In the genomic region with DNA sequence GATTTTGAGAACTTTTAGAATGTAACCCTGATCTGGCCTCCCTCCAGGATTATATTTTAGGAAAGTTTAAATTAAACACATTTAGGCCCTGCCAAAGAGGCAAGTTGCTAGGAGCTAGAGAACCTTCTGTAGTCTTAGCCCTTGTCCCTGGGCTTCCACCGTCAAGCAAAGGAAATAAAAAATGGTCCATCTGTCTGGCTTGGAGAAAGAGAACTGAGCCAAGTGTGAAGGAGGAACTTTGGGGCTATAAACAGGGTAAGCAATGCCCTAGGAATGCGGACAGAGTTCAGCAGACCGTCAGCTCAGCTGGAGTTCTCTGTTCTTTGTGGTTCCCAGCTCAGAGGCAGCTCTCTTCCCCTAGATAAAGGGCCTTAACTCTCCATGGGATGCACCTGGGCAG, we compare ENCODE assay signal across 15 cellular contexts. TPM values are rescaled to one million over a fixed set of nuclear protein-coding genes. Genes with fewer than 3 reads are reported as not detected.
A peak's percentile ranks its signal among the peaks of the same experiment; 100 is the strongest.
DNase-seq lines count a peak whose midpoint lies in the region; ATAC-seq, FAIRE-seq and TF ChIP-seq lines count a peak whose summit lies in the region.
"Had no signal": no experiment of that assay in that cellular context is flagged by ENCODE, and none has a peak within 500 bp of the region (broad histone marks: within the 10 kb centered on the region; RNA-seq: fewer than 3 reads in every experiment).

No MANE protein-coding gene starts in this region.

- intact Hi-C loops in aorta (cut with DNase I): no loop called here

- H3K27ac ChIP-seq in aorta (ENCODE audit: low read depth in 1 of 2, low read length in 2 of 2): no peak overlapping the region
- H3K27ac ChIP-seq: SJSA1 had no signal

- DNase-seq in EH (ENCODE audit: low read depth) (peak; percentile 78), NT2/D1 (ENCODE audit: low read depth, low spot score) (peak; percentile 27), fibroblast of pulmonary artery (ENCODE audit: low read depth) (peak; percentile 31), omental fat pad (ENCODE audit: low spot score) (no peak), aorta (no peak), D721Med (ENCODE audit: insufficient read length, low spot score) (no peak)
- DNase-seq in stimulated activated naive CD4-positive, alpha-beta T cell treated with Interleukin-2 at 50 U/mL for 16 hours (lab: John Stamatoyannopoulos, UW): no peak
- DNase-seq: activated naive CD4-positive, alpha-beta T cell treated with Interleukin-2 at 50 U/mL for 16 hours; effector CD4-positive, alpha-beta T cell; stimulated activated naive B cell treated with anti-CD40 and anti-IgM and Interleukin-4, amounts not matched to agents 10 μg/mL and 1 μg/mL and 100 μg/mL, for 72 hours had no signal

- TF ChIP-seq CTCF in fibroblast of pulmonary artery (IDR thresholded peaks at IDR 0.05; ENCODE audit: low read length, missing control alignments): no peak
- no peak for TF ChIP-seq CTCF in omental fat pad (IDR thresholded peaks at IDR 0.05)
- TF ChIP-seq CTCF in D721Med (IDR thresholded peaks at IDR 0.05; ENCODE audit: insufficient read depth, missing control alignments): no peak

- ATAC-seq in omental fat pad (ENCODE audit: low FRiP score) (peak; percentile 40), GM21423 (IDR thresholded peaks at IDR 0.05; ENCODE audit: unreplicated experiment) (no peak), aorta (ENCODE audit: low FRiP score) (no peak)
- ATAC-seq: K562; stimulated activated naive B cell treated with anti-CD40 and anti-IgM and Interleukin-4, amounts not matched to agents 10 μg/mL and 1 μg/mL and 100 μg/mL, for 72 hours had no signal

- no peaks in the 10 kb centered on the region for H3K27me3 ChIP-seq in NT2/D1 (ENCODE audit: insufficient read depth, insufficient read length)
- no peaks in the 10 kb centered on the region for H3K27me3 ChIP-seq in aorta (ENCODE audit: control insufficient read depth in 1 of 2, insufficient read depth in 2 of 2, low read length in 1 of 2)
- H3K27me3 ChIP-seq: SJSA1 had no signal

- 2 to 3% methylated on average over 3 of the region's 3 CpGs for WGBS in aorta, 2 donors

- H3K36me3 ChIP-seq in NT2/D1 (ENCODE audit: insufficient read depth, insufficient read length, low read length) (no peaks in the 10 kb centered on the region), aorta (ENCODE audit: control insufficient read depth in 1 of 2, insufficient read depth in 2 of 2, low read length in 1 of 2) (no peaks in the 10 kb centered on the region)
- H3K36me3 ChIP-seq: SJSA1 had no signal

- no peak for FAIRE-seq in D721Med (lab: Jason Lieb, UNC)
- FAIRE-seq: GM18507, K562 had no signal

- H3K9ac ChIP-seq in NT2/D1 (ENCODE audit: insufficient read length, low read depth): no peak overlapping the region

- H3K4me1 ChIP-seq in NT2/D1 (ENCODE audit: insufficient read depth, insufficient read length) (no peaks in the 10 kb centered on the region), aorta (ENCODE audit: control insufficient read depth in 1 of 2, insufficient read depth in 2 of 2, low read length in 2 of 2) (peaks cover 0 to 3% of the 10 kb centered on the region in 2 donors)

- H3K9me3 ChIP-seq in NT2/D1 (ENCODE audit: insufficient read depth, low read length) (no peaks in the 10 kb centered on the region), aorta (ENCODE audit: control insufficient read depth, low read length) (no peaks in the 10 kb centered on the region)
- H3K9me3 ChIP-seq: SJSA1 had no signal

- no peak overlapping the region for H3K4me3 ChIP-seq in NT2/D1 (ENCODE audit: insufficient read length, low read depth)
- H3K4me3 ChIP-seq in fibroblast of pulmonary artery (replicated peaks; ENCODE audit: low read depth, low read length): no peak overlapping the region
- H3K4me3 ChIP-seq in aorta (ENCODE audit: low read length in 2 of 2): no peak overlapping the region
- H3K4me3 ChIP-seq: K562, SJSA1 had no signal

RNA-seq across cellular contexts. Expression of a gene that starts 29.6 kb away (rescaled TPM):
- under 1 TPM; 0.24 to 0.65 (median 0.60) TPM for total RNA-seq in omental fat pad
- 1 to 10 TPM in 1 of 2 donors, under 1 TPM in 1; 0.23 to 1.0 TPM for total RNA-seq in aorta
- polyA plus RNA-seq in aorta: not detected
- total RNA-seq: K562 had no signal
- polyA plus RNA-seq: K562 had no signal

RNA-seq across cellular contexts. Expression of a gene that starts 49.7 kb away (rescaled TPM):
- total RNA-seq in omental fat pad: 10 to 100 TPM; 11.2 to 33.0 (median 21.3) TPM
- total RNA-seq in aorta: 1 to 10 TPM in 1 of 2 donors, not detected in 1; 9.7 TPM
- 1 to 10 TPM in 1 of 2 donors, under 1 TPM in 1; 0.61 to 1.3 TPM for polyA plus RNA-seq in aorta
- total RNA-seq: K562, neural crest cell had no signal
- polyA plus RNA-seq: K562 had no signal

RNA-seq across cellular contexts. Expression of a gene that starts 53.6 kb away (rescaled TPM):
- not detected for total RNA-seq in omental fat pad
- total RNA-seq in aorta: not detected
- not detected for polyA plus RNA-seq in aorta
- total RNA-seq: K562, neural crest cell, SJSA1 had no signal
- polyA plus RNA-seq: K562 had no signal

Comparison
In these comparisons a context has a peak if more than half of its experiments do, and no peak if none do; other contexts are left out.
1. DNase-seq: peak in EH (single experiment), NT2/D1 (single experiment) and fibroblast of pulmonary artery (single experiment); none in omental fat pad (single experiment), stimulated activated naive CD4-positive, alpha-beta T cell treated with Interleukin-2 at 50 U/mL for 16 hours (single experiment), aorta (0 of 2) and D721Med (single experiment).